Comparison of ENCODE assay signal across 29 cellular contexts in the genomic region with DNA sequence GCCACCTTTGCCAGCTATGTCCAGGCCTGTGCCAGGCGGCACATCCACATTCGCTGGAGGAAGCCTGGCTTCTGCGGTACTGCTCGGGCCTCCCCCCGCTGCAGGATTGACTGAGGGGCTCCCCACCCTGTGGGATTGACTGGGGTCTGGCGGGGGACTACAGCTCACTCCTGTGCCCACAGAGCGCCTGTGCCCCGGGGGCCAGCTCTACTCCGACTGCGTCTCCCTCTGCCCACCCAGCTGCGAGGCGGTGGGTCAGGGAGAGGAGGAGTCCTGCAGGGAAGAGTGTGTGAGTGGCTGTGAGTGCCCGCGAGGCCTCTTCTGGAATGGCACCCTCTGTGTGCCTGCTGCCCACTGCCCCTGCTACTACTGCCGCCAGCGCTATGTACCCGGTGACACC. TPM values are rescaled to one million over a fixed set of nuclear protein-coding genes. Genes with fewer than 3 reads are reported as not detected.
"Had no signal": no experiment of that assay in that cellular context is flagged by ENCODE, and none has a peak within 500 bp of the region (broad histone marks: within the 10 kb centered on the region; RNA-seq: fewer than 3 reads in every experiment).

No MANE protein-coding gene starts in this region.

- H3K4me2 ChIP-seq: hepatocyte had no signal

- H3K9ac ChIP-seq: parathyroid adenoma had no signal

- H2AFZ ChIP-seq: hepatocyte, parathyroid adenoma had no signal

- H3K36me3 ChIP-seq: gastrocnemius medialis, sigmoid colon, thoracic aorta, tibial nerve, upper lobe of left lung had no signal

- H3K9me3 ChIP-seq: gastrocnemius medialis, mucosa of descending colon, sigmoid colon, thoracic aorta, tibial nerve, upper lobe of left lung had no signal

- H3K27me3 Mint-ChIP-seq: naive B cell; natural killer cell treated with Interleukin-12 subunit alpha and Interleukin-12 subunit beta and Interleukin-15 and Interleukin-18, amount 100 ng/mL, for 72 hours had no signal

- ATAC-seq: esophagus mucosa; gastrocnemius medialis; left colon; mucosa of descending colon; natural killer cell treated with Interleukin-12 subunit alpha and Interleukin-12 subunit beta and Interleukin-15 and Interleukin-18, amount 100 ng/mL, for 72 hours; stimulated activated effector memory CD8-positive, alpha-beta T cell treated with anti-CD3 and anti-CD28 coated beads, Interleukin-12 subunit alpha, Interleukin-12 subunit beta, amount 100 ng/mL, for 72 hours had no signal

- H3K4me1 Mint-ChIP-seq: endodermal cell; stimulated activated effector memory CD8-positive, alpha-beta T cell treated with anti-CD3 and anti-CD28 coated beads, Interleukin-12 subunit alpha, Interleukin-12 subunit beta, amount 100 ng/mL, for 72 hours had no signal

- H3K36me3 Mint-ChIP-seq: mesothelial cell of epicardium; naive B cell; natural killer cell treated with Interleukin-12 subunit alpha and Interleukin-12 subunit beta and Interleukin-15 and Interleukin-18, amount 100 ng/mL, for 72 hours; stimulated activated effector memory CD8-positive, alpha-beta T cell treated with anti-CD3 and anti-CD28 coated beads, Interleukin-12 subunit alpha, Interleukin-12 subunit beta, amount 100 ng/mL, for 72 hours had no signal

- H3K27ac ChIP-seq: dorsolateral prefrontal cortex, epithelial cell of prostate, gastrocnemius medialis, hepatocyte, parathyroid adenoma, sigmoid colon, thoracic aorta, tibial nerve, upper lobe of left lung had no signal

- H3K4me3 Mint-ChIP-seq: endodermal cell; mesothelial cell of epicardium; naive B cell; natural killer cell treated with Interleukin-12 subunit alpha and Interleukin-12 subunit beta and Interleukin-15 and Interleukin-18, amount 100 ng/mL, for 72 hours; neural crest cell; stimulated activated effector memory CD8-positive, alpha-beta T cell treated with anti-CD3 and anti-CD28 coated beads, Interleukin-12 subunit alpha, Interleukin-12 subunit beta, amount 100 ng/mL, for 72 hours had no signal

- H3K27me3 ChIP-seq: dorsolateral prefrontal cortex, gastrocnemius medialis, sigmoid colon, tibial nerve, upper lobe of left lung had no signal

- H3K9me3 Mint-ChIP-seq: endodermal cell; mesothelial cell of epicardium; naive B cell; natural killer cell treated with Interleukin-12 subunit alpha and Interleukin-12 subunit beta and Interleukin-15 and Interleukin-18, amount 100 ng/mL, for 72 hours; neural crest cell; stimulated activated effector memory CD8-positive, alpha-beta T cell treated with anti-CD3 and anti-CD28 coated beads, Interleukin-12 subunit alpha, Interleukin-12 subunit beta, amount 100 ng/mL, for 72 hours had no signal

- H3K27ac Mint-ChIP-seq: endodermal cell; mesothelial cell of epicardium; naive B cell; natural killer cell treated with Interleukin-12 subunit alpha and Interleukin-12 subunit beta and Interleukin-15 and Interleukin-18, amount 100 ng/mL, for 72 hours; progenitor cell of endocrine pancreas; stimulated activated effector memory CD8-positive, alpha-beta T cell treated with anti-CD3 and anti-CD28 coated beads, Interleukin-12 subunit alpha, Interleukin-12 subunit beta, amount 100 ng/mL, for 72 hours had no signal

- DNase-seq: cerebellar nuclear complex; dorsolateral prefrontal cortex; effector CD8-positive, alpha-beta T cell; endodermal cell; foreskin fibroblast; gastrocnemius medialis; head of caudate nucleus; left colon; mesenchymal stem cell; naive B cell; sigmoid colon; stimulated activated CD4-positive, alpha-beta T cell treated with anti-CD3 and anti-CD28 coated beads, Interleukin-2, amount 100 ng/mL, for 24 hours; stimulated activated CD4-positive, alpha-beta T cell treated with anti-CD3 and anti-CD28 coated beads, Interleukin-4, amount 100 ng/mL, for 24 hours; stimulated activated naive CD4-positive, alpha-beta T cell treated with Interleukin-2 at 50 U/mL for 16 hours had no signal

- H3K4me3 ChIP-seq: dorsolateral prefrontal cortex, gastrocnemius medialis, hepatocyte, mucosa of descending colon, sigmoid colon, thoracic aorta, tibial nerve, upper lobe of left lung had no signal

- H3K4me1 ChIP-seq: gastrocnemius medialis, parathyroid adenoma, sigmoid colon had no signal

RNA-seq across cellular contexts. Expression of gene ZNF467, which starts 6.7 kb away (rescaled TPM):
- total RNA-seq: kidney epithelial cell, osteoblast had no signal
